In the genomic region with DNA sequence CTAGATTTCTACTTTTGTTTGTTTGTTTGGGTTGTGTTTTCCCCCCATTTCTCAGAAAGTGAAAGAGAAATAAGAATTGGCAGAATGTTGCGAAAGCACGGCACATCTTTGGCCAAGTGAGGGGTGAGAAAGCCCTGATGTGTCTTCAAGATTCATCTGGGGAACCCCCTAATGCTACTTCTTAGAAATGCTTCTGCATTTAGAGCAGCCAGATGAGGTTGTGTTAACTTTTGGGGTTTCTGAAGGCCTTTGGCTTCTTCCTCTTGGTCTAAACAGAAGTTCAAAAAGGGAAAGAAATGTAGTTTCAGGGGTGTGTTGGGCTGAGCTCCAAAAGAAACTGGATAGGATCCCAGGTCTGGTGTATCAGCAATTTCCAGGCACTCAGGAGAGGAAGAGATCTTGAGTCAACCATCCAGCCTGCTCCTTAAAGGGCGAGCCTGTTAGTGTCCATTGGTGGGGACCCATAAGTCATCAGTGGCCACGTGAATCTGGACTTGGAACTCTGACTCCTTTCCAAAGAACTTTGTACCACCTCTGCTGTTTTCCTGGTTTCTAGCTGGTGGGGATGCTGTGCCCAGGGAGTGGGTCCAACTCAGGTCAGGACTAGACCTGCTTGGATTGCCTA, we compare ENCODE assay signal across 7 cellular contexts. TPM values are rescaled to one million over a fixed set of nuclear protein-coding genes. Genes with fewer than 3 reads are reported as not detected.
A peak's percentile ranks its signal among the peaks of the same experiment; 100 is the strongest.
DNase-seq lines count a peak whose midpoint lies in the region; ATAC-seq, FAIRE-seq and TF ChIP-seq lines count a peak whose summit lies in the region.

No MANE protein-coding gene starts in this region.

- CTCF ChIA-PET in HepG2 (lab: Yijun Ruan, JAX; ENCODE audit: low intra/inter-chr PET ratio, low total read pairs), result no interaction called here

- H2AFZ ChIP-seq in HepG2 (ENCODE audit: low read length), result no peak overlapping the region

- H3K4me3 ChIP-seq in adrenal gland (peak overlapping the region in 1 of 4 donors; percentile 14), HepG2 (replicated peaks in 1 of 3; ENCODE audit: insufficient read depth in 1 of 3, low read depth in 2 of 3, low read length in 3 of 3) (no peak overlapping the region)

- H4K20me1 ChIP-seq in HepG2 (ENCODE audit: insufficient read depth, low read length), result no peaks in the 10 kb centered on the region

- in situ Hi-C loops in HepG2 (cut with HindIII; ENCODE audit: extremely low pct_ligation_motif_present, low pct_unique_long_range_greater_than_20kb), result no loop called here

- no peak for TF ChIP-seq RAD21 in HepG2 (CRISPR knock-in tag; IDR thresholded peaks at IDR 0.05)

- peak; percentile 76 for DNase-seq in RPMI7951 (ENCODE audit: low read depth)
- DNase-seq in adrenal gland, result peak in 6 of 7 donors; percentile 52 to 80 (median 70)
- no peak for DNase-seq in HepG2 (ENCODE audit: low spot score)
- DNase-seq in superior temporal gyrus (ENCODE audit: extremely low spot score), result peak; percentile 53
- DNase-seq in NCI-H1092 (lab: John Stamatoyannopoulos, UW), result no peak

- no peak overlapping the region for H3K4me2 ChIP-seq in HepG2 (ENCODE audit: low read depth, low read length)

- H3K4me1 ChIP-seq in adrenal gland (replicated peaks in 1 of 2) (peaks cover 37 to 72% of the 10 kb centered on the region in 2 donors), HepG2 (ENCODE audit: insufficient read depth, low read length) (peaks cover 14% of the 10 kb centered on the region)

- POLR2A ChIA-PET in HepG2 (lab: Yijun Ruan, JAX), result no interaction called here

- H3K36me3 ChIP-seq in adrenal gland (replicated peaks in 1 of 2) (peaks cover 0 to 8% of the 10 kb centered on the region in 2 donors), HepG2 (replicated peaks in 1 of 2; ENCODE audit: control insufficient read depth in 1 of 2, insufficient read depth in 2 of 2, low read length in 2 of 2) (no peaks in the 10 kb centered on the region)

- H3K27ac ChIP-seq in adrenal gland (peak overlapping the region; percentile 44 to 83 (median 72)), HepG2 (ENCODE audit: extremely low read length, insufficient read depth, low read length) (no peak overlapping the region)

- no peak for FAIRE-seq in HepG2 (lab: Jason Lieb, UNC)

- no TSS peak for BruUV-seq in HepG2 (replicated peaks; lab: Mats Ljungman, UMichigan)

- H3K27me3 ChIP-seq in adrenal gland (no peaks in the 10 kb centered on the region), HepG2 (ENCODE audit: control insufficient read depth in 1 of 2, insufficient read depth in 2 of 2, low read length in 2 of 2) (peaks cover 0 to 23% of the 10 kb centered on the region in 2 experiments; a peak in 4 of 5 replicates)

- TF ChIP-seq POLR2A in adrenal gland (IDR thresholded peaks at IDR 0.05) (no peak), HepG2 (IDR thresholded peaks at IDR 0.05; ENCODE audit: insufficient read depth in 1 of 2, low read depth in 2 of 2, low read length in 2 of 2) (no peak)

- intact Hi-C loops in adrenal gland (cut with DNase I) (no loop called here), HepG2 (cut with micrococcal nuclease; ENCODE audit: unreplicated experiment) (no loop called here)

- no peak overlapping the region for H3K9ac ChIP-seq in HepG2 (ENCODE audit: insufficient read depth, low read depth, low read length)

- WGBS in adrenal gland, 4 donors, result 13 to 21% (median 19%) methylated on average over 3 to 4 of the region's 4 CpGs
- WGBS in HepG2 (ENCODE audit: low lambda C conversion rate), result 81% methylated on average over 3 of the region's 4 CpGs

- H3K9me3 ChIP-seq in adrenal gland (replicated peaks in 1 of 3) (no peaks in the 10 kb centered on the region), HepG2 (ENCODE audit: low read length) (no peaks in the 10 kb centered on the region)

- no peak for TF ChIP-seq EP300 in HepG2 (IDR thresholded peaks at IDR 0.05; ENCODE audit: low read depth in 2 of 2, low read length in 2 of 2)
- no peak for TF ChIP-seq EP300 in HepG2 (CRISPR knock-in tag; IDR thresholded peaks at IDR 0.05; ENCODE audit: borderline replicate concordance)

- no peaks in the 10 kb centered on the region for H3K79me2 ChIP-seq in HepG2 (ENCODE audit: insufficient read depth, low read length)

- TF ChIP-seq CTCF in adrenal gland (IDR thresholded peaks at IDR 0.05), result no peak
- no peak for TF ChIP-seq CTCF in HepG2 (CRISPR knock-in tag; IDR thresholded peaks at IDR 0.05)

- ATAC-seq in GM18867 (IDR thresholded peaks at IDR 0.05; ENCODE audit: unreplicated experiment), result peak; percentile 60
- ATAC-seq in HG02884 (IDR thresholded peaks at IDR 0.05; ENCODE audit: unreplicated experiment), result peak; percentile 62
- ATAC-seq in HepG2, result no peak

TF ChIP-seq in HepG2, 621 proteins besides CTCF, POLR2A, EP300 and RAD21:
- TF ChIP-seq KMT2B (CRISPR knock-in tag; IDR thresholded peaks at IDR 0.05) (no peak), ZNF75D (CRISPR knock-in tag; IDR thresholded peaks at IDR 0.05; ENCODE audit: borderline replicate concordance) (no peak), CEBPB (IDR thresholded peaks at IDR 0.05; ENCODE audit: borderline replicate concordance, low read depth, low read length) (peak; percentile 42; the same call in 1 of the 2 replicates)
- TF ChIP-seq, protein P1, sequence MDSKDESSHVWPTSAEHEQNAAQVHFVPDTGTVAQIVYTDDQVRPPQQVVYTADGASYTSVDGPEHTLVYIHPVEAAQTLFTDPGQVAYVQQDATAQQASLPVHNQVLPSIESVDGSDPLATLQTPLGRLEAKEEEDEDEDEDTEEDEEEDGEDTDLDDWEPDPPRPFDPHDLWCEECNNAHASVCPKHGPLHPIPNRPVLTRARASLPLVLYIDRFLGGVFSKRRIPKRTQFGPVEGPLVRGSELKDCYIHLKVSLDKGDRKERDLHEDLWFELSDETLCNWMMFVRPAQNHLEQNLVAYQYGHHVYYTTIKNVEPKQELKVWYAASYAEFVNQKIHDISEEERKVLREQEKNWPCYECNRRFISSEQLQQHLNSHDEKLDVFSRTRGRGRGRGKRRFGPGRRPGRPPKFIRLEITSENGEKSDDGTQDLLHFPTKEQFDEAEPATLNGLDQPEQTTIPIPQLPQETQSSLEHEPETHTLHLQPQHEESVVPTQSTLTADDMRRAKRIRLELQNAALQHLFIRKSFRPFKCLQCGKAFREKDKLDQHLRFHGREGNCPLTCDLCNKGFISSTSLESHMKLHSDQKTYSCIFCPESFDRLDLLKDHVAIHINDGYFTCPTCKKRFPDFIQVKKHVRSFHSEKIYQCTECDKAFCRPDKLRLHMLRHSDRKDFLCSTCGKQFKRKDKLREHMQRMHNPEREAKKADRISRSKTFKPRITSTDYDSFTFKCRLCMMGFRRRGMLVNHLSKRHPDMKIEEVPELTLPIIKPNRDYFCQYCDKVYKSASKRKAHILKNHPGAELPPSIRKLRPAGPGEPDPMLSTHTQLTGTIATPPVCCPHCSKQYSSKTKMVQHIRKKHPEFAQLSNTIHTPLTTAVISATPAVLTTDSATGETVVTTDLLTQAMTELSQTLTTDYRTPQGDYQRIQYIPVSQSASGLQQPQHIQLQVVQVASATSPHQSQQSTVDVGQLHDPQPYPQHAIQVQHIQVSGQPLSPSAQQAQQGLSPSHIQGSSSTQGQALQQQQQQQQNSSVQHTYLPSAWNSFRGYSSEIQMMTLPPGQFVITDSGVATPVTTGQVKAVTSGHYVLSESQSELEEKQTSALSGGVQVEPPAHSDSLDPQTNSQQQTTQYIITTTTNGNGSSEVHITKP (CRISPR knock-in tag; IDR thresholded peaks at IDR 0.05; ENCODE audit: low read depth), result no peak
TF ChIP-seq in HepG2: peak in this region for 1.

RNA-seq across cellular contexts. Expression of a gene that starts 6.5 kb away (rescaled TPM):
- total RNA-seq in RPMI7951 (2014; rRNA removed; shearing (Covaris generic)), result 6.4 and 8.9 TPM in 2 replicates
- total RNA-seq in adrenal gland, result 10 to 100 TPM; 12.4 to 61.7 (median 17.2) TPM
- polyA plus RNA-seq in adrenal gland, result 10 to 100 TPM; 11.7 to 33.7 (median 17.2) TPM
- total RNA-seq in HepG2 (2016; rRNA removed; fragmentation: Illumina TruSeq; extraction: Trizol), result 1.4 and 1.5 TPM in 2 replicates
- 0.35 and 0.71 TPM in 2 replicates for total RNA-seq in HepG2 (2016; cell fraction: cytosol; rRNA removed; fragmentation: Illumina TruSeq; extraction: Trizol; ENCODE audit: low read depth)
- 1.2 and 1.5 TPM in 2 replicates for total RNA-seq in HepG2 (2016; cell fraction: insoluble cytoplasmic fraction; rRNA removed; fragmentation: Illumina TruSeq; extraction: Trizol)
- total RNA-seq in HepG2 (2016; cell fraction: membrane; rRNA removed; fragmentation: Illumina TruSeq; extraction: Trizol), result 1.7 and 2.0 TPM in 2 replicates
- total RNA-seq in HepG2 (2016; cell fraction: nucleus; rRNA removed; fragmentation: Illumina TruSeq; extraction: Trizol), result 0.88 and 0.99 TPM in 2 replicates
- 3.7 and 5.8 TPM in 2 replicates for polyA plus RNA-seq in HepG2 (2011; rRNA removed)
- 6.6 and 7.0 TPM in 2 replicates for polyA plus RNA-seq in HepG2 (2011; cell fraction: cytosol; rRNA removed)
- polyA plus RNA-seq in HepG2 (2011; cell fraction: nucleus; rRNA removed), result 4.5 and 4.8 TPM in 2 replicates
- polyA plus RNA-seq in HepG2 (2012), result 2.3 and 5.4 TPM in 2 replicates
- polyA plus RNA-seq in HepG2 (2016; cell fraction: cytosol; fragmentation: Illumina TruSeq; extraction: Trizol; ENCODE audit: low read depth), result 0.44 and 0.53 TPM in 2 replicates
- polyA plus RNA-seq in HepG2 (2016; cell fraction: insoluble cytoplasmic fraction; fragmentation: Illumina TruSeq; extraction: Trizol; ENCODE audit: low read depth), result 1.4 and 1.6 TPM in 2 replicates
- polyA plus RNA-seq in HepG2 (2016; cell fraction: membrane; fragmentation: Illumina TruSeq; extraction: Trizol; ENCODE audit: low read depth), result 1.2 and 1.7 TPM in 2 replicates
- 0.82 and 1.5 TPM in 2 replicates for polyA plus RNA-seq in HepG2 (2016; cell fraction: nucleus; fragmentation: Illumina TruSeq; extraction: Trizol; ENCODE audit: insufficient read depth, low read depth)
- 26.8 and 47.7 TPM in 2 replicates for polyA minus RNA-seq in HepG2 (2011; rRNA and poly(A)+ RNA removed; ENCODE audit: low replicate concordance)
- 12.5 and 15.5 TPM in 2 replicates for polyA minus RNA-seq in HepG2 (2011; cell fraction: cytosol; rRNA and poly(A)+ RNA removed)
- polyA minus RNA-seq in HepG2 (2011; cell fraction: nucleus; rRNA and poly(A)+ RNA removed), result 4.5 and 6.5 TPM in 2 replicates

Comparison
In these comparisons a context has a peak if more than half of its experiments do, and no peak if none do; other contexts are left out.
1. DNase-seq: peak in RPMI7951 (single experiment), adrenal gland (6 of 7) and superior temporal gyrus (single experiment); none in HepG2 (single experiment) and NCI-H1092 (single experiment).